In genomic region chr14:55054098-55054497, GRCh38 we compare ENCODE assay signal across 18 cellular contexts. TPM values are rescaled to one million over a fixed set of nuclear protein-coding genes. Genes with fewer than 3 reads are reported as not detected.
A peak's percentile ranks its signal among the peaks of the same experiment; 100 is the strongest.
DNase-seq lines count a peak whose midpoint lies in the region; ATAC-seq, FAIRE-seq and TF ChIP-seq lines count a peak whose summit lies in the region.
"Had no signal": no experiment of that assay in that cellular context is flagged by ENCODE, and none has a peak within 500 bp of the region (broad histone marks: within the 10 kb centered on the region; RNA-seq: fewer than 3 reads in every experiment).

No MANE protein-coding gene starts in this region.

- H3F3A ChIP-seq in PC-3 (ENCODE audit: low read length, unreplicated experiment) = no peaks in the 10 kb centered on the region

- no peaks in the 10 kb centered on the region for H3K9me3 ChIP-seq in CD8-positive, alpha-beta memory T cell (ENCODE audit: low read length)
- no peaks in the 10 kb centered on the region for H3K9me3 ChIP-seq in PC-3 (ENCODE audit: low read length)
- no peaks in the 10 kb centered on the region for H3K9me3 ChIP-seq in uterus
- H3K9me3 ChIP-seq: esophagus muscularis mucosa, SJCRH30 had no signal

- H3K27me3 ChIP-seq in CD8-positive, alpha-beta memory T cell (ENCODE audit: insufficient read depth, low read length, poor library complexity, severe bottlenecking) = no peaks in the 10 kb centered on the region
- no peaks in the 10 kb centered on the region for H3K27me3 ChIP-seq in PC-3 (ENCODE audit: low read length)
- no peaks in the 10 kb centered on the region for H3K27me3 ChIP-seq in uterus
- H3K27me3 ChIP-seq: cardiac muscle cell, dorsolateral prefrontal cortex, esophagus muscularis mucosa, SJCRH30 had no signal

- H4K20me1 ChIP-seq in PC-3 (ENCODE audit: low read length) = peaks cover 58% of the 10 kb centered on the region

- peak overlapping the region in 7 of 8 donors; percentile 66 to 100 (median 85) for H3K27ac Mint-ChIP-seq in CD8-positive, alpha-beta memory T cell
- H3K27ac Mint-ChIP-seq in brain (peak overlapping the region in 3 of 5 experiments; percentile 48 to 100 (median 55)), neural crest cell (ENCODE audit: unreplicated experiment) (no peak overlapping the region)

- peaks cover 53 to 67% (median 65%) of the 10 kb centered on the region in 3 donors for H3K4me1 Mint-ChIP-seq in CD8-positive, alpha-beta memory T cell
- peaks cover 49% of the 10 kb centered on the region for H3K4me1 Mint-ChIP-seq in brain
- H3K4me1 Mint-ChIP-seq in neural crest cell = peaks cover 45% of the 10 kb centered on the region

- peaks cover 33% of the 10 kb centered on the region for H3K4me1 ChIP-seq in CD8-positive, alpha-beta memory T cell (ENCODE audit: insufficient read depth, low read length)
- H3K4me1 ChIP-seq in PC-3 (ENCODE audit: insufficient read depth, low read length) (peaks cover 21% of the 10 kb centered on the region), uterus (peaks cover 0 to 6% of the 10 kb centered on the region in 2 donors)
- H3K4me1 ChIP-seq: SJCRH30 had no signal

- no peak overlapping the region for H3K9ac ChIP-seq in PC-3 (ENCODE audit: low read length)

- BruUV-seq in PC-3 (replicated peaks; lab: Mats Ljungman, UMichigan) = no TSS peak

- TF ChIP-seq CTCF in PC-3 (conservative IDR thresholded peaks at IDR 0.05; ENCODE audit: low read depth, low read length) = no peak
- TF ChIP-seq CTCF in brain (conservative IDR thresholded peaks at IDR 0.05) = no peak
- TF ChIP-seq CTCF in neural crest cell (conservative IDR thresholded peaks at IDR 0.05) = no peak
- no peak for TF ChIP-seq CTCF in uterus (IDR thresholded peaks at IDR 0.05)

- no peak for DNase-seq in CD8-positive, alpha-beta memory T cell
- DNase-seq in PC-3 = no peak
- no peak for DNase-seq in neural crest cell (ENCODE audit: low read depth, low spot score)
- DNase-seq in uterus = no peak
- DNase-seq in NCI-H1436 (lab: John Stamatoyannopoulos, UW) = no peak
- DNase-seq in frontal cortex (ENCODE audit: low spot score in 2 of 2) = no peak
- DNase-seq: activated CD4-positive, alpha-beta T cell treated with anti-CD3 and anti-CD28 coated beads for 48 hours; DMS153; dorsolateral prefrontal cortex; NCI-H1417 treated with DMSO at 0.1 percent for 48 hours; NCI-H2171 treated with DMSO at 0.1 percent for 48 hours; NCI-H748 treated with DMSO at 0.1 percent for 48 hours; PC-9; SJCRH30; stimulated activated CD4-positive, alpha-beta T cell treated with anti-CD3 and anti-CD28 coated beads, Interleukin-4, amount 100 ng/mL, for 1 hour had no signal

- H3K79me2 ChIP-seq in PC-3 (ENCODE audit: low read length) = peaks cover 79% of the 10 kb centered on the region

- H3K4me2 ChIP-seq in PC-3 (ENCODE audit: low read length) = peak overlapping the region; percentile 7; the same call in 1 of the 2 replicates

- no peaks in the 10 kb centered on the region for H3K36me3 ChIP-seq in CD8-positive, alpha-beta memory T cell (ENCODE audit: insufficient read depth, low read length)
- H3K36me3 ChIP-seq in PC-3 (ENCODE audit: low read depth, low read length) (peaks cover 33% of the 10 kb centered on the region), uterus (no peaks in the 10 kb centered on the region)
- H3K36me3 ChIP-seq: cardiac muscle cell had no signal

- CTCF ChIA-PET in CD8-positive, alpha-beta memory T cell (lab: Charles Lee) = no interaction called here
- CTCF ChIA-PET in PC-3 (lab: Charles Lee) = no interaction called here

- no peak for TF ChIP-seq POLR2A in uterus (IDR thresholded peaks at IDR 0.05)

- ATAC-seq in PC-3 = no peak

- peaks cover 0 to 48% (median 7%) of the 10 kb centered on the region in 3 donors for H3K36me3 Mint-ChIP-seq in CD8-positive, alpha-beta memory T cell
- H3K36me3 Mint-ChIP-seq in brain (peaks cover 70% of the 10 kb centered on the region), neural crest cell (ENCODE audit: low read depth) (peaks cover 22% of the 10 kb centered on the region)

- H3K4me3 Mint-ChIP-seq in CD8-positive, alpha-beta memory T cell = peak overlapping the region in 5 of 7 donors; percentile 10 to 94 (median 83)
- H3K4me3 Mint-ChIP-seq in brain (peak overlapping the region; percentile 61 to 97 (median 97)), neural crest cell (peak overlapping the region; percentile 68)

- H3K9me3 Mint-ChIP-seq in CD8-positive, alpha-beta memory T cell = no peaks in the 10 kb centered on the region
- peaks cover 0 to 19% (median 8%) of the 10 kb centered on the region in 5 experiments for H3K9me3 Mint-ChIP-seq in brain
- no peaks in the 10 kb centered on the region for H3K9me3 Mint-ChIP-seq in neural crest cell

- FAIRE-seq in frontal cortex (lab: Jason Lieb, UNC) = no peak

- POLR2A ChIA-PET in CD8-positive, alpha-beta memory T cell (lab: Charles Lee) = no interaction called here
- POLR2A ChIA-PET in PC-3 (lab: Charles Lee; ENCODE audit: unreplicated experiment) = no interaction called here

- peaks cover 0 to 1% of the 10 kb centered on the region in 2 donors for H3K27me3 Mint-ChIP-seq in CD8-positive, alpha-beta memory T cell
- H3K27me3 Mint-ChIP-seq in brain (peaks cover 16% of the 10 kb centered on the region), neural crest cell (ENCODE audit: low read depth) (no peaks in the 10 kb centered on the region)

- H2AFZ ChIP-seq in PC-3 (ENCODE audit: low read length) = no peak overlapping the region
- H2AFZ ChIP-seq: PC-9 had no signal

- intact Hi-C loops in PC-3 (cut with micrococcal nuclease) (no loop called here), uterus (cut with DNase I; ENCODE audit: low total_unique reads) (no loop called here)

- H3K27ac ChIP-seq in CD8-positive, alpha-beta memory T cell (ENCODE audit: low read depth, low read length) = no peak overlapping the region
- H3K27ac ChIP-seq in PC-3 (ENCODE audit: low read length) (no peak overlapping the region), uterus (no peak overlapping the region)
- H3K27ac ChIP-seq: PC-9, SJCRH30 had no signal

- H3K9me2 ChIP-seq in PC-3 (replicated peaks; ENCODE audit: low read length) = no peaks in the 10 kb centered on the region

- no peak overlapping the region for H3K4me3 ChIP-seq in CD8-positive, alpha-beta memory T cell (ENCODE audit: low read length)
- H3K4me3 ChIP-seq in PC-3 (ENCODE audit: low read length) (no peak overlapping the region), uterus (no peak overlapping the region)
- H3K4me3 ChIP-seq: esophagus muscularis mucosa, PC-9, SJCRH30 had no signal

RNA-seq across cellular contexts. Expression of gene MAPK1IP1L, which starts 2.7 kb away (rescaled TPM):
- total RNA-seq in CD8-positive, alpha-beta memory T cell = 100 to 1,000 TPM; 104 to 106 TPM
- polyA plus RNA-seq in CD8-positive, alpha-beta memory T cell = 86.8 TPM
- total RNA-seq in PC-3 (2014; rRNA removed) (73.9 and 75.9 TPM in 2 replicates), neural crest cell (141 and 151 TPM in 2 replicates), uterus (10 to 100 TPM in 3 of 4 donors, 1 to 10 TPM in 1; 8.5 to 88.7 (median 27.9) TPM), frontal cortex (17.9 TPM)
- 91.1 TPM for polyA plus RNA-seq in brain (ENCODE audit: insufficient read depth, low read depth, low replicate concordance)

RNA-seq across cellular contexts. Expression of gene SOCS4, which starts 27.1 kb away (rescaled TPM):
- total RNA-seq in CD8-positive, alpha-beta memory T cell = 10 to 100 TPM; 38.0 to 44.8 TPM
- 2.3 TPM for polyA plus RNA-seq in CD8-positive, alpha-beta memory T cell
- total RNA-seq in PC-3 (2014; rRNA removed) (21.9 and 22.5 TPM in 2 replicates), neural crest cell (32.8 and 38.6 TPM in 2 replicates), uterus (10 to 100 TPM; 10.2 to 36.4 (median 22.4) TPM), frontal cortex (44.0 TPM)
- polyA plus RNA-seq in brain (ENCODE audit: insufficient read depth, low read depth, low replicate concordance) = 3.2 TPM

RNA-seq across cellular contexts. Expression of gene WDHD1, which starts 27.2 kb away (rescaled TPM):
- total RNA-seq in CD8-positive, alpha-beta memory T cell = 10 to 100 TPM; 56.3 to 56.6 TPM
- polyA plus RNA-seq in CD8-positive, alpha-beta memory T cell = 3.1 TPM
- total RNA-seq in PC-3 (2014; rRNA removed) (45.9 and 47.1 TPM in 2 replicates), neural crest cell (56.2 and 60.6 TPM in 2 replicates), uterus (10 to 100 TPM in 1 of 4 donors, 1 to 10 TPM in 2, under 1 TPM in 1; 0.51 to 20.0 (median 3.1) TPM), frontal cortex (9.0 TPM)
- 7.4 TPM for polyA plus RNA-seq in brain (ENCODE audit: insufficient read depth, low read depth, low replicate concordance)
